Comparison of ENCODE assay signal across 24 cellular contexts in genomic region chr11:72317982-72318381, GRCh38.
"Had no signal": no experiment of that assay in that cellular context is flagged by ENCODE, and none has a peak within 500 bp of the region (broad histone marks: within the 10 kb centered on the region; RNA-seq: fewer than 3 reads in every experiment).

No MANE protein-coding gene starts in this region.

- H3K27ac Mint-ChIP-seq: activated B cell treated with CpG ODN at 0.5 μM for 24 hours; activated CD4-positive, alpha-beta T cell treated with anti-CD3 and anti-CD28 coated beads for 36 hours; activated CD8-positive, alpha-beta memory T cell treated with anti-CD3 and anti-CD28 coated beads, Interleukin-2, amount 10 ng/mL, durations not matched to agents 7 days and 5 days; activated CD8-positive, alpha-beta T cell treated with anti-CD3 and anti-CD28 coated beads, Interleukin-2, amount 10 ng/mL, durations not matched to agents 7 days and 5 days; activated naive CD8-positive, alpha-beta T cell treated with anti-CD3 and anti-CD28 coated beads for 36 hours; effector memory CD8-positive, alpha-beta T cell; nephron progenitor cell; stimulated activated effector memory CD8-positive, alpha-beta T cell treated with anti-CD3 and anti-CD28 coated beads, Interleukin-12 subunit alpha, Interleukin-12 subunit beta, amount 100 ng/mL, for 72 hours; stimulated activated naive CD8-positive, alpha-beta T cell treated with anti-CD3 and anti-CD28 coated beads, Interleukin-15, Interleukin-2, amounts not matched to agents 100 ng/mL and 50 ng/mL, for 24 hours; T-helper 2 cell treated with Interferon-gamma antibody and Interleukin-4, amounts not matched to agents 5 μg/mL and 100 μg/mL, for 36 hours; type B pancreatic cell had no signal

- DNase-seq: activated B cell treated with CpG ODN at 0.5 μM for 24 hours; activated CD4-positive, alpha-beta T cell treated with anti-CD3 and anti-CD28 coated beads for 36 hours; activated CD8-positive, alpha-beta memory T cell treated with anti-CD3 and anti-CD28 coated beads, Interleukin-2, amount 10 ng/mL, durations not matched to agents 7 days and 5 days; activated CD8-positive, alpha-beta T cell treated with anti-CD3 and anti-CD28 coated beads, Interleukin-2, amount 10 ng/mL, durations not matched to agents 7 days and 5 days; activated naive CD4-positive, alpha-beta T cell; activated naive CD8-positive, alpha-beta T cell treated with anti-CD3 and anti-CD28 coated beads for 36 hours; activated T-cell treated with anti-CD3 and anti-CD28 coated beads, Interleukin-2, amount 50 U/mL, for 48 hours; adrenal gland; aorta; body of pancreas; cortex of kidney; effector memory CD8-positive, alpha-beta T cell; head of caudate nucleus; kidney glomerular epithelial cell; mammary epithelial cell; nephron progenitor cell; right lobe of liver; stimulated activated CD4-positive, alpha-beta T cell treated with anti-CD3 and anti-CD28 coated beads, Interleukin-12 subunit alpha, Interleukin-12 subunit beta, amount 100 ng/mL, for 4 hours; stimulated activated CD4-positive, alpha-beta T cell treated with anti-CD3 and anti-CD28 coated beads, Interleukin-4, amount 100 ng/mL, for 24 hours had no signal

- H3K9me3 Mint-ChIP-seq: activated B cell treated with CpG ODN at 0.5 μM for 24 hours; activated naive CD8-positive, alpha-beta T cell treated with anti-CD3 and anti-CD28 coated beads for 36 hours; effector memory CD8-positive, alpha-beta T cell; nephron progenitor cell; stimulated activated effector memory CD8-positive, alpha-beta T cell treated with anti-CD3 and anti-CD28 coated beads, Interleukin-12 subunit alpha, Interleukin-12 subunit beta, amount 100 ng/mL, for 72 hours; stimulated activated naive CD8-positive, alpha-beta T cell treated with anti-CD3 and anti-CD28 coated beads, Interleukin-15, Interleukin-2, amounts not matched to agents 100 ng/mL and 50 ng/mL, for 24 hours; T-helper 2 cell treated with Interferon-gamma antibody and Interleukin-4, amounts not matched to agents 5 μg/mL and 100 μg/mL, for 36 hours; type B pancreatic cell had no signal

- H3K36me3 Mint-ChIP-seq: activated CD8-positive, alpha-beta memory T cell treated with anti-CD3 and anti-CD28 coated beads, Interleukin-2, amount 10 ng/mL, durations not matched to agents 7 days and 5 days had no signal

- H3K4me1 Mint-ChIP-seq: activated B cell treated with CpG ODN at 0.5 μM for 24 hours; activated naive CD8-positive, alpha-beta T cell treated with anti-CD3 and anti-CD28 coated beads for 36 hours; stimulated activated effector memory CD8-positive, alpha-beta T cell treated with anti-CD3 and anti-CD28 coated beads, Interleukin-12 subunit alpha, Interleukin-12 subunit beta, amount 100 ng/mL, for 72 hours had no signal

- ATAC-seq: activated CD4-positive, alpha-beta T cell treated with anti-CD3 and anti-CD28 coated beads for 36 hours; activated CD8-positive, alpha-beta memory T cell treated with anti-CD3 and anti-CD28 coated beads, Interleukin-2, amount 10 ng/mL, durations not matched to agents 7 days and 5 days; activated CD8-positive, alpha-beta T cell treated with anti-CD3 and anti-CD28 coated beads, Interleukin-2, amount 10 ng/mL, durations not matched to agents 7 days and 5 days; body of pancreas; effector memory CD8-positive, alpha-beta T cell; gastroesophageal sphincter; right lobe of liver; stimulated activated effector memory CD8-positive, alpha-beta T cell treated with anti-CD3 and anti-CD28 coated beads, Interleukin-12 subunit alpha, Interleukin-12 subunit beta, amount 100 ng/mL, for 72 hours had no signal

- H3K4me3 Mint-ChIP-seq: activated B cell treated with CpG ODN at 0.5 μM for 24 hours; activated CD4-positive, alpha-beta T cell treated with anti-CD3 and anti-CD28 coated beads for 36 hours; activated CD8-positive, alpha-beta memory T cell treated with anti-CD3 and anti-CD28 coated beads, Interleukin-2, amount 10 ng/mL, durations not matched to agents 7 days and 5 days; activated CD8-positive, alpha-beta T cell treated with anti-CD3 and anti-CD28 coated beads, Interleukin-2, amount 10 ng/mL, durations not matched to agents 7 days and 5 days; activated naive CD8-positive, alpha-beta T cell treated with anti-CD3 and anti-CD28 coated beads for 36 hours; effector memory CD8-positive, alpha-beta T cell; nephron progenitor cell; stimulated activated effector memory CD8-positive, alpha-beta T cell treated with anti-CD3 and anti-CD28 coated beads, Interleukin-12 subunit alpha, Interleukin-12 subunit beta, amount 100 ng/mL, for 72 hours; stimulated activated naive CD8-positive, alpha-beta T cell treated with anti-CD3 and anti-CD28 coated beads, Interleukin-15, Interleukin-2, amounts not matched to agents 100 ng/mL and 50 ng/mL, for 24 hours; T-helper 2 cell treated with Interferon-gamma antibody and Interleukin-4, amounts not matched to agents 5 μg/mL and 100 μg/mL, for 36 hours; type B pancreatic cell had no signal

- H3K27me3 Mint-ChIP-seq: activated B cell treated with CpG ODN at 0.5 μM for 24 hours; activated CD4-positive, alpha-beta T cell treated with anti-CD3 and anti-CD28 coated beads for 36 hours; activated CD8-positive, alpha-beta memory T cell treated with anti-CD3 and anti-CD28 coated beads, Interleukin-2, amount 10 ng/mL, durations not matched to agents 7 days and 5 days; activated naive CD8-positive, alpha-beta T cell treated with anti-CD3 and anti-CD28 coated beads for 36 hours; effector memory CD8-positive, alpha-beta T cell; stimulated activated naive CD8-positive, alpha-beta T cell treated with anti-CD3 and anti-CD28 coated beads, Interleukin-15, Interleukin-2, amounts not matched to agents 100 ng/mL and 50 ng/mL, for 24 hours; type B pancreatic cell had no signal
